ENCODE assay signal across 18 cellular contexts in genomic region chr2:239936838-239937581, GRCh38.
DNase-seq lines count a peak whose midpoint lies in the region; ATAC-seq and TF ChIP-seq lines count a peak whose summit lies in the region.
"Had no signal": no experiment of that assay in that cellular context is flagged by ENCODE, and none has a peak within 500 bp of the region (broad histone marks: within the 10 kb centered on the region; RNA-seq: fewer than 3 reads in every experiment).

No MANE protein-coding gene starts in this region.

- WGBS in stomach, 5 donors, result 81 to 89% (median 86%) methylated on average over 18 of the region's 18 CpGs

- H3K4me3 Mint-ChIP-seq in activated T-cell treated with anti-CD3 and anti-CD28 coated beads, Interleukin-2, amount 50 U/mL, for 24 hours, result no peak overlapping the region
- no peak overlapping the region for H3K4me3 Mint-ChIP-seq in activated T-cell treated with anti-CD3 and anti-CD28 coated beads, Interleukin-2, amount 50 U/mL, for 4 hours

- peaks cover 3% of the 10 kb centered on the region for H3K36me3 Mint-ChIP-seq in activated T-cell treated with anti-CD3 and anti-CD28 coated beads, Interleukin-2, amount 50 U/mL, for 24 hours (ENCODE audit: low read depth)
- no peaks in the 10 kb centered on the region for H3K36me3 Mint-ChIP-seq in activated T-cell treated with anti-CD3 and anti-CD28 coated beads, Interleukin-2, amount 50 U/mL, for 4 hours (ENCODE audit: insufficient read depth)

- no peak for ATAC-seq in activated T-cell treated with anti-CD3 and anti-CD28 coated beads, Interleukin-2, amount 50 U/mL, for 4 hours
- ATAC-seq in RWPE2 (ENCODE audit: low read depth) (no peak), left lobe of liver (no peak), HG03469 (IDR thresholded peaks at IDR 0.05; ENCODE audit: unreplicated experiment) (no peak)
- ATAC-seq: stimulated activated naive CD8-positive, alpha-beta T cell treated with anti-CD3 and anti-CD28 coated beads, Interleukin-15, Interleukin-2, amounts not matched to agents 100 U/mL and 50 U/mL, for 24 hours had no signal

- H3K27ac Mint-ChIP-seq in activated T-cell treated with anti-CD3 and anti-CD28 coated beads, Interleukin-2, amount 50 U/mL, for 24 hours, result no peak overlapping the region
- H3K27ac Mint-ChIP-seq: progenitor cell of endocrine pancreas had no signal

- peaks cover 10% of the 10 kb centered on the region for H3K27me3 Mint-ChIP-seq in activated T-cell treated with anti-CD3 and anti-CD28 coated beads, Interleukin-2, amount 50 U/mL, for 24 hours
- H3K27me3 Mint-ChIP-seq in activated T-cell treated with anti-CD3 and anti-CD28 coated beads, Interleukin-2, amount 50 U/mL, for 4 hours (ENCODE audit: low read depth), result peaks cover 2% of the 10 kb centered on the region

- TF ChIP-seq EP300 in stomach (IDR thresholded peaks at IDR 0.05), result no peak

- H3K27ac ChIP-seq in RWPE2 (ENCODE audit: poor library complexity, severe bottlenecking) (no peak overlapping the region), stomach (no peak overlapping the region)
- H3K27ac ChIP-seq: vagina had no signal

- TF ChIP-seq CTCF in RWPE2 (IDR thresholded peaks at IDR 0.05; ENCODE audit: poor library complexity, severe bottlenecking) (no peak), stomach (IDR thresholded peaks at IDR 0.05) (no peak)

- H3K4me3 ChIP-seq in RWPE2 (ENCODE audit: severe bottlenecking), result no peak overlapping the region
- no peak overlapping the region for H3K4me3 ChIP-seq in stomach
- H3K4me3 ChIP-seq: HAP-1, vagina had no signal

- no peaks in the 10 kb centered on the region for H3K9me3 ChIP-seq in RWPE2 (ENCODE audit: severe bottlenecking)
- H3K9me3 ChIP-seq in stomach, result no peaks in the 10 kb centered on the region
- H3K9me3 ChIP-seq: HAP-1, vagina had no signal

- intact Hi-C loops in stomach (cut with DNase I; ENCODE audit: low total_unique reads), result no loop called here

- TF ChIP-seq POLR2A in stomach (IDR thresholded peaks at IDR 0.05), result no peak

- DNase-seq in activated T-cell treated with anti-CD3 and anti-CD28 coated beads, Interleukin-2, amount 50 U/mL, for 24 hours, result peak; percentile 19
- no peak for DNase-seq in activated T-cell treated with anti-CD3 and anti-CD28 coated beads, Interleukin-2, amount 50 U/mL, for 4 hours
- peak; percentile 13 for DNase-seq in RWPE2 (ENCODE audit: low spot score)
- DNase-seq in left lobe of liver (ENCODE audit: low spot score), result peak; percentile 31
- DNase-seq in stomach, result peak; percentile 19
- no peak for DNase-seq in stimulated activated CD4-positive, alpha-beta T cell treated with anti-CD3 and anti-CD28 coated beads, Interleukin-2, amount 100 ng/mL, for 24 hours
- no peak for DNase-seq in stimulated activated naive CD4-positive, alpha-beta T cell (lab: John Stamatoyannopoulos, UW)
- DNase-seq: ACHN; activated CD4-positive, alpha-beta T cell treated with anti-CD3 and anti-CD28 coated beads, Interleukin-2, amount 50 U/mL, for 48 hours; foreskin melanocyte; NCI-H146; NCI-H226; stimulated activated CD4-positive, alpha-beta T cell treated with anti-CD3 and anti-CD28 coated beads, Interleukin-12 subunit alpha, Interleukin-12 subunit beta, amount 100 ng/mL, for 4 hours; stimulated activated naive CD8-positive, alpha-beta T cell treated with anti-CD3 and anti-CD28 coated beads, Interleukin-15, Interleukin-2, amounts not matched to agents 100 U/mL and 50 U/mL, for 24 hours had no signal

- peaks cover 6% of the 10 kb centered on the region for H3K4me1 Mint-ChIP-seq in activated T-cell treated with anti-CD3 and anti-CD28 coated beads, Interleukin-2, amount 50 U/mL, for 24 hours (ENCODE audit: low read depth)
- H3K4me1 Mint-ChIP-seq in activated T-cell treated with anti-CD3 and anti-CD28 coated beads, Interleukin-2, amount 50 U/mL, for 4 hours (ENCODE audit: low read depth), result peaks cover 8% of the 10 kb centered on the region

- no peaks in the 10 kb centered on the region for H3K9me3 Mint-ChIP-seq in activated T-cell treated with anti-CD3 and anti-CD28 coated beads, Interleukin-2, amount 50 U/mL, for 24 hours
- H3K9me3 Mint-ChIP-seq in activated T-cell treated with anti-CD3 and anti-CD28 coated beads, Interleukin-2, amount 50 U/mL, for 4 hours, result no peaks in the 10 kb centered on the region

- H3K36me3 ChIP-seq in RWPE2 (ENCODE audit: low read depth) (no peaks in the 10 kb centered on the region), stomach (no peaks in the 10 kb centered on the region)
- H3K36me3 ChIP-seq: HAP-1, vagina had no signal

- H3K27me3 ChIP-seq in RWPE2 (ENCODE audit: insufficient read depth, poor library complexity, severe bottlenecking) (no peaks in the 10 kb centered on the region), stomach (peaks cover 0 to 15% (median 0%) of the 10 kb centered on the region in 3 donors)
- H3K27me3 ChIP-seq: vagina had no signal

- no peaks in the 10 kb centered on the region for H3K4me1 ChIP-seq in RWPE2 (ENCODE audit: insufficient read depth, poor library complexity, severe bottlenecking)
- peaks cover 0 to 6% (median 3%) of the 10 kb centered on the region in 4 donors for H3K4me1 ChIP-seq in stomach
- H3K4me1 ChIP-seq: HAP-1, vagina had no signal

Comparison
In these comparisons a context has a peak if more than half of its experiments do, and no peak if none do; other contexts are left out.
1. DNase-seq: peak in activated T-cell treated with anti-CD3 and anti-CD28 coated beads, Interleukin-2, amount 50 U/mL, for 24 hours (single experiment), RWPE2 (single experiment), left lobe of liver (single experiment) and stomach (single experiment); none in activated T-cell treated with anti-CD3 and anti-CD28 coated beads, Interleukin-2, amount 50 U/mL, for 4 hours (single experiment), stimulated activated CD4-positive, alpha-beta T cell treated with anti-CD3 and anti-CD28 coated beads, Interleukin-2, amount 100 ng/mL, for 24 hours (0 of 2) and stimulated activated naive CD4-positive, alpha-beta T cell (0 of 6).